Comparison of ENCODE assay signal across 19 cellular contexts in the genomic region with DNA sequence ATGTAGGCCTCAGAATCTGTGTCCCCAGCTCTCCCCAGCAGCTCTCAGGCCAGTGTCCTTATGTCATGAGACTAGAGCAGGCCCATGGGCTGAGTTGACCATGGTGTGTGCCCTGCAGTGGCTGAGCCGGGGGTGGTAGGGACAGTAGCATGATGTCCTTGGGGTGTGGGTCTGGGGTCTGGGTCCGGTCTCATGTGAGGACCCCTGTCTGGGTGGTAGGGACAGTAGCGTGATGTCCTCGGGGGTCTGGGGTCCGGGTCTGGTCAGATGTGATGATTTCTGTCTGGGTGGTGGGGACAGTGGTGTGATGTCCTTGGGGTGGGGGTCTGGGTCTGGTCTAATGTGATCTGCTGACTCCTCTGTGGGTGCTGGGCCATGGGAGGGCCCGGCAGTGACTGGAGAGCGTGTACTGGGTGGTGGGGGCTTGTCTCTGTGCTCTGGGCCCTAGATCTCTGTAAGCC.
DNase-seq lines count a peak whose midpoint lies in the region; ATAC-seq and TF ChIP-seq lines count a peak whose summit lies in the region.
"Had no signal": no experiment of that assay in that cellular context is flagged by ENCODE, and none has a peak within 500 bp of the region (broad histone marks: within the 10 kb centered on the region; RNA-seq: fewer than 3 reads in every experiment).

No MANE protein-coding gene starts in this region.

- H3K4me3 ChIP-seq in neuronal stem cell (ENCODE audit: low read length in 2 of 2): peak overlapping the region in 1 of 2 donors; percentile 18
- H3K4me3 ChIP-seq in vagina: no peak overlapping the region
- H3K4me3 ChIP-seq: PC-9 had no signal

- WGBS in neuronal stem cell (ENCODE audit: extremely low coverage in 2 of 2, insufficient read length in 2 of 2, insufficient replicate concordance in 1 of 2), 2 donors: no CpG with 5 or more reads among the region's 7 CpGs

- no peak overlapping the region for H2BK5ac ChIP-seq in neuronal stem cell (ENCODE audit: low read length)

- H3K27ac ChIP-seq in neuronal stem cell (replicated peaks; ENCODE audit: low read length): no peak overlapping the region
- no peak overlapping the region for H3K27ac ChIP-seq in vagina
- H3K27ac ChIP-seq: KMS-11, PC-9 had no signal

- DNase-seq in left cardiac atrium (peak; percentile 15), left ventricle myocardium superior (no peak), neuronal stem cell (ENCODE audit: low spot score) (no peak), vagina (ENCODE audit: extremely low spot score in 2 of 2) (peak; percentile 79 to 84), inferior parietal cortex (ENCODE audit: extremely low spot score) (no peak), ureter (ENCODE audit: low spot score) (no peak)
- DNase-seq in central memory CD8-positive, alpha-beta T cell (ENCODE audit: low spot score in 2 of 2): no peak
- DNase-seq: COR-L47, DMS153, GOT3, NCI-H1048, NCI-H1436 treated with DMSO at 0.1 percent for 48 hours, NCI-H2029 treated with DMSO at 0.1 percent for 48 hours, NCI-H510A, NCI-H82, PC-9 had no signal

- H3K36me3 ChIP-seq in neuronal stem cell (replicated peaks in 1 of 2; ENCODE audit: control insufficient read depth in 2 of 2, insufficient read depth in 2 of 2, low read length in 2 of 2) (peaks cover 0 to 15% of the 10 kb centered on the region in 2 donors), vagina (no peaks in the 10 kb centered on the region)

- H3K4me1 Mint-ChIP-seq in central memory CD8-positive, alpha-beta T cell: peaks cover 28% of the 10 kb centered on the region

- H2BK120ac ChIP-seq in neuronal stem cell (ENCODE audit: low read depth, low read length): no peak overlapping the region

- H3K18ac ChIP-seq in neuronal stem cell (ENCODE audit: low read length): no peak overlapping the region

- peak overlapping the region; percentile 12 for H3K9ac ChIP-seq in neuronal stem cell (ENCODE audit: low read depth, low read length, poor library complexity)
- H3K9ac ChIP-seq: KMS-11 had no signal

- H3K79me1 ChIP-seq in neuronal stem cell (ENCODE audit: low read depth, low read length): peaks cover 7% of the 10 kb centered on the region

- H3K4me2 ChIP-seq in neuronal stem cell (ENCODE audit: insufficient read depth, low read length, poor library complexity, severe bottlenecking): no peak overlapping the region
- H3K4me2 ChIP-seq: KMS-11, PC-9 had no signal

- H3K36me3 Mint-ChIP-seq in central memory CD8-positive, alpha-beta T cell (ENCODE audit: insufficient read depth): peaks cover 10% of the 10 kb centered on the region

- no peak for ATAC-seq in left cardiac atrium
- ATAC-seq in left ventricle myocardium superior: no peak
- no peak for ATAC-seq in central memory CD8-positive, alpha-beta T cell (replicated peaks; ENCODE audit: extremely low read depth, poor library complexity, severe bottlenecking)
- ATAC-seq in HG02678 (IDR thresholded peaks at IDR 0.05; ENCODE audit: unreplicated experiment): no peak
- ATAC-seq: HepG2 had no signal

- intact Hi-C loops in left cardiac atrium (cut with DNase I) (no loop called here), left ventricle myocardium superior (cut with micrococcal nuclease) (no loop called here), vagina (cut with DNase I) (no loop called here)

- no peak overlapping the region for H2BK15ac ChIP-seq in neuronal stem cell (ENCODE audit: low read length)

- TF ChIP-seq POLR2A in vagina (IDR thresholded peaks at IDR 0.05): no peak

- H2AK5ac ChIP-seq in neuronal stem cell (ENCODE audit: low read depth, low read length): no peak overlapping the region

- peak overlapping the region; percentile 39 for H3K27ac Mint-ChIP-seq in central memory CD8-positive, alpha-beta T cell (ENCODE audit: low read depth)

- H3K27me3 ChIP-seq in neuronal stem cell (ENCODE audit: control insufficient read depth in 3 of 3, insufficient read depth in 3 of 3, low read depth in 1 of 3, low read length in 3 of 3) (peaks cover 0 to 8% (median 0%) of the 10 kb centered on the region in 3 experiments), vagina (no peaks in the 10 kb centered on the region)

- H3K4me3 Mint-ChIP-seq in central memory CD8-positive, alpha-beta T cell: peak overlapping the region; percentile 12

- no peaks in the 10 kb centered on the region for H3K27me3 Mint-ChIP-seq in central memory CD8-positive, alpha-beta T cell

- no peak overlapping the region for H2BK12ac ChIP-seq in neuronal stem cell (ENCODE audit: low read length)

- H4K91ac ChIP-seq in neuronal stem cell (ENCODE audit: low read depth, low read length, poor library complexity): no peak overlapping the region

- no peak overlapping the region for H2AFZ ChIP-seq in neuronal stem cell (ENCODE audit: low read length)
- H2AFZ ChIP-seq: PC-9 had no signal

- H3K4me1 ChIP-seq in neuronal stem cell (ENCODE audit: control insufficient read depth in 2 of 2, insufficient read depth in 1 of 2, low read depth in 1 of 2, low read length in 2 of 2): peaks cover 3 to 13% of the 10 kb centered on the region in 2 donors
- H3K4me1 ChIP-seq in vagina: peaks cover 22% of the 10 kb centered on the region

- no peak for TF ChIP-seq CTCF in vagina (IDR thresholded peaks at IDR 0.05)

- no peaks in the 10 kb centered on the region for H3K9me3 Mint-ChIP-seq in central memory CD8-positive, alpha-beta T cell

- H3K14ac ChIP-seq in neuronal stem cell (ENCODE audit: low read length): peak overlapping the region; percentile 47

- H3K23ac ChIP-seq in neuronal stem cell (ENCODE audit: low read depth, low read length, poor library complexity): no peak overlapping the region

- H3K9me3 ChIP-seq in neuronal stem cell (replicated peaks in 1 of 2; ENCODE audit: control insufficient read depth in 2 of 2, insufficient read depth in 1 of 2, low read depth in 1 of 2, low read length in 2 of 2) (no peaks in the 10 kb centered on the region), vagina (no peaks in the 10 kb centered on the region)

- no peak overlapping the region for H3K4ac ChIP-seq in neuronal stem cell (ENCODE audit: low read length)

- no peak overlapping the region for H4K8ac ChIP-seq in neuronal stem cell (ENCODE audit: low read depth, low read length)

Comparison
In these comparisons a context has a peak if more than half of its experiments do, and no peak if none do; other contexts are left out.
1. DNase-seq: peak in left cardiac atrium (single experiment) and vagina (2 of 2); none in left ventricle myocardium superior (single experiment), central memory CD8-positive, alpha-beta T cell (0 of 2), neuronal stem cell (single experiment), inferior parietal cortex (single experiment) and ureter (single experiment).